1 cellular context compared by ENCODE assay signal in the genomic region with DNA sequence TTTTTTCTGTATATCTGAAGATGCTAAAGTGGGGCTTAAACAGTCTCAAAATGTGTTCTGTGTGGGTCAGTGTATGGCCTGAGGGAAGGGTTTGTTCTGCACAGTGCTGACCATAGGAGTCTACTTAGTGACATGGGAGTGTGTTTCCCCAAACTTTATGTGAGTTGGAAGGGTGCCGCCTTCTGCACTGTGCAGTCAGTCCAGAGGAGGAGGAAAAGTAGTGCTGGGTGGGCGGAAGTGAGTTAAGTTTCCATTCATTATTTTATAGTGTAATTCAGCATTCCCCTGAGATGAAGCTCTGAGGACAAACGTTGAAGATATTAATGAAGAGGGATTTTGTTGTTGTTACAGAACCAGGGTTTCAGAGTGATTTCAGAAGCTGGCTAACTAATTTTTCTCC.
TF ChIP-seq lines count a peak whose summit lies in the region.

No MANE protein-coding gene starts in this region.

TF ChIP-seq in HepG2, 621 proteins besides CTCF, POLR2A, EP300 and RAD21 (continued from another document):
- TF ChIP-seq, protein P1, sequence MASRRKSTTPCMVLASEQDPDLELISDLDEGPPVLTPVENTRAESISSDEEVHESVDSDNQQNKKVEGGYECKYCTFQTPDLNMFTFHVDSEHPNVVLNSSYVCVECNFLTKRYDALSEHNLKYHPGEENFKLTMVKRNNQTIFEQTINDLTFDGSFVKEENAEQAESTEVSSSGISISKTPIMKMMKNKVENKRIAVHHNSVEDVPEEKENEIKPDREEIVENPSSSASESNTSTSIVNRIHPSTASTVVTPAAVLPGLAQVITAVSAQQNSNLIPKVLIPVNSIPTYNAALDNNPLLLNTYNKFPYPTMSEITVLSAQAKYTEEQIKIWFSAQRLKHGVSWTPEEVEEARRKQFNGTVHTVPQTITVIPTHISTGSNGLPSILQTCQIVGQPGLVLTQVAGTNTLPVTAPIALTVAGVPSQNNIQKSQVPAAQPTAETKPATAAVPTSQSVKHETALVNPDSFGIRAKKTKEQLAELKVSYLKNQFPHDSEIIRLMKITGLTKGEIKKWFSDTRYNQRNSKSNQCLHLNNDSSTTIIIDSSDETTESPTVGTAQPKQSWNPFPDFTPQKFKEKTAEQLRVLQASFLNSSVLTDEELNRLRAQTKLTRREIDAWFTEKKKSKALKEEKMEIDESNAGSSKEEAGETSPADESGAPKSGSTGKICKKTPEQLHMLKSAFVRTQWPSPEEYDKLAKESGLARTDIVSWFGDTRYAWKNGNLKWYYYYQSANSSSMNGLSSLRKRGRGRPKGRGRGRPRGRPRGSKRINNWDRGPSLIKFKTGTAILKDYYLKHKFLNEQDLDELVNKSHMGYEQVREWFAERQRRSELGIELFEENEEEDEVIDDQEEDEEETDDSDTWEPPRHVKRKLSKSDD (CRISPR knock-in tag; IDR thresholded peaks at IDR 0.05; ENCODE audit: low read depth) = no peak
- no peak for TF ChIP-seq AFF4 (CRISPR knock-in tag; IDR thresholded peaks at IDR 0.05)
- TF ChIP-seq JDP2 (CRISPR knock-in tag; IDR thresholded peaks at IDR 0.05; ENCODE audit: borderline replicate concordance) = no peak
- no peak for TF ChIP-seq ZXDC (CRISPR knock-in tag; IDR thresholded peaks at IDR 0.05)
- TF ChIP-seq, protein P2, sequence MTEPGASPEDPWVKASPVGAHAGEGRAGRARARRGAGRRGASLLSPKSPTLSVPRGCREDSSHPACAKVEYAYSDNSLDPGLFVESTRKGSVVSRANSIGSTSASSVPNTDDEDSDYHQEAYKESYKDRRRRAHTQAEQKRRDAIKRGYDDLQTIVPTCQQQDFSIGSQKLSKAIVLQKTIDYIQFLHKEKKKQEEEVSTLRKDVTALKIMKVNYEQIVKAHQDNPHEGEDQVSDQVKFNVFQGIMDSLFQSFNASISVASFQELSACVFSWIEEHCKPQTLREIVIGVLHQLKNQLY (CRISPR knock-in tag; IDR thresholded peaks at IDR 0.05) = no peak
- TF ChIP-seq ZNF124 (CRISPR knock-in tag; IDR thresholded peaks at IDR 0.05) = no peak
- no peak for TF ChIP-seq DR1 (CRISPR knock-in tag; IDR thresholded peaks at IDR 0.05)
- no peak for TF ChIP-seq TCF7 (IDR thresholded peaks at IDR 0.05; ENCODE audit: low read depth)
- no peak for TF ChIP-seq TCF12 (IDR thresholded peaks at IDR 0.05)
- no peak for TF ChIP-seq TCF12 (CRISPR knock-in tag; IDR thresholded peaks at IDR 0.05)
- no peak for TF ChIP-seq ZNF569 (CRISPR knock-in tag; IDR thresholded peaks at IDR 0.05; ENCODE audit: borderline replicate concordance)
- no peak for TF ChIP-seq HDAC6 (IDR thresholded peaks at IDR 0.05; ENCODE audit: low read depth, low read length)
- TF ChIP-seq PHF5A (CRISPR knock-in tag; IDR thresholded peaks at IDR 0.05; ENCODE audit: low read depth, unreplicated experiment) = no peak
- no peak for TF ChIP-seq ZNF136 (CRISPR knock-in tag; IDR thresholded peaks at IDR 0.05; ENCODE audit: low read depth)
- TF ChIP-seq ZNF788 (CRISPR knock-in tag; IDR thresholded peaks at IDR 0.05; ENCODE audit: borderline replicate concordance) = no peak
- no peak for TF ChIP-seq HDAC2 (CRISPR knock-in tag; IDR thresholded peaks at IDR 0.05)
